ENCODE assay signal across 11 cellular contexts in genomic region chr11:22828373-22828772, GRCh38. TPM values are rescaled to one million over a fixed set of nuclear protein-coding genes. Genes with fewer than 3 reads are reported as not detected.
DNase-seq lines count a peak whose midpoint lies in the region; ATAC-seq and TF ChIP-seq lines count a peak whose summit lies in the region.
"Had no signal": no experiment of that assay in that cellular context is flagged by ENCODE, and none has a peak within 500 bp of the region (broad histone marks: within the 10 kb centered on the region; RNA-seq: fewer than 3 reads in every experiment).

No MANE protein-coding gene starts in this region.

- no peak overlapping the region for H3K27ac Mint-ChIP-seq in MCF 10A (ENCODE audit: low read depth, unreplicated experiment)

- ATAC-seq in HG02870 (IDR thresholded peaks at IDR 0.05; ENCODE audit: unreplicated experiment) = no peak
- ATAC-seq: Right ventricle myocardium inferior had no signal

- H3K9me3 ChIP-seq in neutrophil = no peaks in the 10 kb centered on the region

- peak overlapping the region; percentile 82 to 91 for H3K4me3 ChIP-seq in neutrophil (ENCODE audit: low read depth in 1 of 2, low read length in 1 of 2)

- no peaks in the 10 kb centered on the region for H3K36me3 Mint-ChIP-seq in MCF 10A (ENCODE audit: insufficient read depth, unreplicated experiment)

- no peaks in the 10 kb centered on the region for H3K9me3 Mint-ChIP-seq in MCF 10A (ENCODE audit: unreplicated experiment)

- DNase-seq in DMS 273 (lab: John Stamatoyannopoulos, UW; ENCODE audit: unreplicated experiment) = peak; percentile 24
- DNase-seq in DMS 273 treated with DMSO at 0.1 percent for 48 hours (lab: John Stamatoyannopoulos, UW) = no peak
- DNase-seq in NCI-H69 (lab: John Stamatoyannopoulos, UW) = peak; percentile 56
- no peak for DNase-seq in MCF 10A (ENCODE audit: unreplicated experiment)
- no peak for DNase-seq in NCI-H2227 (lab: John Stamatoyannopoulos, UW; ENCODE audit: unreplicated experiment)
- DNase-seq in HK-2 (ENCODE audit: unreplicated experiment) = no peak

- H3K27me3 Mint-ChIP-seq in MCF 10A (ENCODE audit: insufficient read depth, unreplicated experiment) = peaks cover 8% of the 10 kb centered on the region

- peaks cover 30% of the 10 kb centered on the region for H3K36me3 ChIP-seq in neutrophil

- H3K4me1 Mint-ChIP-seq in MCF 10A (ENCODE audit: insufficient read depth, unreplicated experiment) = peaks cover 6% of the 10 kb centered on the region

- TF ChIP-seq CTCF in MCF 10A (IDR thresholded peaks at IDR 0.05; ENCODE audit: unreplicated experiment) (no peak), neutrophil (IDR thresholded peaks at IDR 0.05) (no peak)

- no TSS peak for BruUV-seq in MCF 10A (replicated peaks; lab: Mats Ljungman, UMichigan)

- peaks cover 18 to 31% of the 10 kb centered on the region in 2 experiments for H3K4me1 ChIP-seq in neutrophil (ENCODE audit: control insufficient read depth in 1 of 2, insufficient read depth in 1 of 2, low read depth in 1 of 2, low read length in 1 of 2)

- peak overlapping the region; percentile 80 for H3K4me3 Mint-ChIP-seq in MCF 10A (ENCODE audit: unreplicated experiment)

- CTCF ChIA-PET in MCF 10A (lab: Yijun Ruan, JAX) = interaction anchor here (0.6 to 1.6 kb wide), 5 partner anchors 21 to 698 kb away, joined by 3 to 6 read pairs (median 3); no protein-coding TSS in a partner anchor

- no peak overlapping the region for H3K27ac ChIP-seq in neutrophil

- POLR2A ChIA-PET in MCF 10A (lab: Yijun Ruan, JAX) = no interaction called here

- no peaks in the 10 kb centered on the region for H3K27me3 ChIP-seq in neutrophil

- intact Hi-C loops in MCF 10A (cut with micrococcal nuclease) = no loop called here

RNA-seq across cellular contexts. Expression of gene SVIP, which starts 1.2 kb away (rescaled TPM):
- total RNA-seq in MCF 10A (2022) = 8.6 and 8.8 TPM in 2 replicates

RNA-seq across cellular contexts. Expression of gene CCDC179, which starts 31.9 kb away (rescaled TPM):
- not detected in 2 replicates for total RNA-seq in MCF 10A (2022)
- total RNA-seq: A172, Right ventricle myocardium inferior, skeletal muscle tissue had no signal

Comparison
In these comparisons a context has a peak if more than half of its experiments do, and no peak if none do; other contexts are left out.
1. DNase-seq: peak in DMS 273 (single experiment) and NCI-H69 (single experiment); none in DMS 273 treated with DMSO at 0.1 percent for 48 hours (single experiment), MCF 10A (single experiment), NCI-H2227 (single experiment) and HK-2 (single experiment).